In genomic region chr14:104156142-104156541, GRCh38 we compare ENCODE assay signal across 19 cellular contexts. TPM values are rescaled to one million over a fixed set of nuclear protein-coding genes. Genes with fewer than 3 reads are reported as not detected.
DNase-seq lines count a peak whose midpoint lies in the region; ATAC-seq, FAIRE-seq and TF ChIP-seq lines count a peak whose summit lies in the region.
"Had no signal": no experiment of that assay in that cellular context is flagged by ENCODE, and none has a peak within 500 bp of the region (broad histone marks: within the 10 kb centered on the region; RNA-seq: fewer than 3 reads in every experiment).

No MANE protein-coding gene starts in this region.

- H4K20me1 ChIP-seq in BLaER1: peaks cover 81% of the 10 kb centered on the region

- H3K9me3 ChIP-seq in BLaER1: no peaks in the 10 kb centered on the region
- no peaks in the 10 kb centered on the region for H3K9me3 ChIP-seq in HUES6 (ENCODE audit: control insufficient read depth, insufficient read depth, low read depth, low read length)
- H3K9me3 ChIP-seq in neuronal stem cell (replicated peaks in 1 of 2; ENCODE audit: control insufficient read depth in 2 of 2, insufficient read depth in 1 of 2, low read depth in 1 of 2, low read length in 2 of 2): no peaks in the 10 kb centered on the region
- H3K9me3 ChIP-seq: Caco-2 had no signal

- no peak for TF ChIP-seq CTCF in endothelial cell (IDR thresholded peaks at IDR 0.05; ENCODE audit: unreplicated experiment)

- peaks cover 23% of the 10 kb centered on the region for H3K79me1 ChIP-seq in neuronal stem cell (ENCODE audit: low read depth, low read length)

- peak overlapping the region; percentile 40 for H3K4me3 Mint-ChIP-seq in endothelial cell (ENCODE audit: unreplicated experiment)
- H3K4me3 Mint-ChIP-seq: B cell; CD4-positive, alpha-beta T cell; H9 had no signal

- no peak overlapping the region for H3K23ac ChIP-seq in neuronal stem cell (ENCODE audit: low read depth, low read length, poor library complexity)

- H2AK5ac ChIP-seq in neuronal stem cell (ENCODE audit: low read depth, low read length): peak overlapping the region; percentile 81

- TF ChIP-seq POLR2A in GM12892 (IDR thresholded peaks at IDR 0.05; ENCODE audit: low read depth, low read length): no peak

- H3K4me2 ChIP-seq in BLaER1: peak overlapping the region; percentile 80
- H3K4me2 ChIP-seq in neuronal stem cell (ENCODE audit: insufficient read depth, low read length, poor library complexity, severe bottlenecking): no peak overlapping the region

- no peak overlapping the region for H3K4ac ChIP-seq in neuronal stem cell (ENCODE audit: low read length)

- peaks cover 5% of the 10 kb centered on the region for H3K27me3 Mint-ChIP-seq in endothelial cell (ENCODE audit: unreplicated experiment)
- H3K27me3 Mint-ChIP-seq: B cell; CD4-positive, alpha-beta T cell had no signal

- peaks cover 11% of the 10 kb centered on the region for H3K36me3 Mint-ChIP-seq in endothelial cell (ENCODE audit: low read depth, unreplicated experiment)

- peaks cover 40% of the 10 kb centered on the region for H3K36me3 ChIP-seq in BLaER1
- peaks cover 27% of the 10 kb centered on the region for H3K36me3 ChIP-seq in HUES6 (ENCODE audit: control insufficient read depth, insufficient read depth, low read length)
- H3K36me3 ChIP-seq in neuronal stem cell (replicated peaks in 1 of 2; ENCODE audit: control insufficient read depth in 2 of 2, insufficient read depth in 2 of 2, low read length in 2 of 2): peaks cover 4 to 14% of the 10 kb centered on the region in 2 donors

- no peak for ATAC-seq in GM21367 (IDR thresholded peaks at IDR 0.05; ENCODE audit: unreplicated experiment)

- no peak overlapping the region for H4K8ac ChIP-seq in neuronal stem cell (ENCODE audit: low read depth, low read length)

- no peak overlapping the region for H4K91ac ChIP-seq in neuronal stem cell (ENCODE audit: low read depth, low read length, poor library complexity)

- no peaks in the 10 kb centered on the region for H3K4me1 Mint-ChIP-seq in endothelial cell (ENCODE audit: unreplicated experiment)
- H3K4me1 Mint-ChIP-seq: B cell had no signal

- no peaks in the 10 kb centered on the region for H3K27me3 ChIP-seq in BLaER1
- no peaks in the 10 kb centered on the region for H3K27me3 ChIP-seq in HUES6 (ENCODE audit: control insufficient read depth, insufficient read depth, low read length)
- no peaks in the 10 kb centered on the region for H3K27me3 ChIP-seq in neuronal stem cell (ENCODE audit: control insufficient read depth in 3 of 3, insufficient read depth in 3 of 3, low read depth in 1 of 3, low read length in 3 of 3)

- H2AFZ ChIP-seq in neuronal stem cell (ENCODE audit: low read length): no peak overlapping the region

- H3K18ac ChIP-seq in neuronal stem cell (ENCODE audit: low read length): no peak overlapping the region

- no peak for FAIRE-seq in GM12892 (lab: Jason Lieb, UNC)
- FAIRE-seq: D721Med, G401.6, GM12891, GM18507, H1 had no signal

- no peaks in the 10 kb centered on the region for H3K9me3 Mint-ChIP-seq in endothelial cell (ENCODE audit: unreplicated experiment)
- H3K9me3 Mint-ChIP-seq: CD4-positive, alpha-beta T cell; H9 had no signal

- no peak overlapping the region for H3K4me3 ChIP-seq in BLaER1
- no peak overlapping the region for H3K4me3 ChIP-seq in HUES6 (ENCODE audit: low read depth, low read length)
- H3K4me3 ChIP-seq in neuronal stem cell (ENCODE audit: low read length in 2 of 2): no peak overlapping the region

- H2BK120ac ChIP-seq in neuronal stem cell (ENCODE audit: low read depth, low read length): no peak overlapping the region

- WGBS in neuronal stem cell (ENCODE audit: extremely low coverage in 2 of 2, insufficient read length in 2 of 2, insufficient replicate concordance in 1 of 2), 2 donors: no CpG with 5 or more reads among the region's 5 CpGs

- peak overlapping the region; percentile 41 for H2BK12ac ChIP-seq in neuronal stem cell (ENCODE audit: low read length)

- H3K27ac ChIP-seq in BLaER1: peak overlapping the region; percentile 66
- H3K27ac ChIP-seq in HUES6 (ENCODE audit: low read depth, low read length): peak overlapping the region; percentile 1; the same call in 1 of the 2 replicates
- H3K27ac ChIP-seq in neuronal stem cell (replicated peaks; ENCODE audit: low read length): no peak overlapping the region
- H3K27ac ChIP-seq: C4-2B had no signal

- H3K4me1 ChIP-seq in BLaER1 (peaks cover 69% of the 10 kb centered on the region), HUES6 (ENCODE audit: control insufficient read depth, insufficient read depth, low read length) (peaks cover 3% of the 10 kb centered on the region; the same call in 1 of the 2 replicates), neuronal stem cell (ENCODE audit: control insufficient read depth in 2 of 2, insufficient read depth in 1 of 2, low read depth in 1 of 2, low read length in 2 of 2) (peaks cover 3 to 6% of the 10 kb centered on the region in 2 donors)
- H3K4me1 ChIP-seq: Caco-2 had no signal

- DNase-seq in endothelial cell (ENCODE audit: low spot score) (no peak), neuronal stem cell (ENCODE audit: low spot score) (no peak), NCI-H2029 (lab: John Stamatoyannopoulos, UW) (no peak), GM12892 (ENCODE audit: insufficient read length) (no peak)
- DNase-seq: 8988T; Caco-2; CD4-positive, alpha-beta T cell; H9 had no signal

- peak overlapping the region; percentile 41; the same call in 1 of the 2 replicates for H3K9ac ChIP-seq in BLaER1
- no peak overlapping the region for H3K9ac ChIP-seq in HUES6 (ENCODE audit: low read length)
- H3K9ac ChIP-seq in neuronal stem cell (ENCODE audit: low read depth, low read length, poor library complexity): no peak overlapping the region

- no peak overlapping the region for H2BK5ac ChIP-seq in neuronal stem cell (ENCODE audit: low read length)

- no peak overlapping the region for H3K14ac ChIP-seq in neuronal stem cell (ENCODE audit: low read length)

- H2BK15ac ChIP-seq in neuronal stem cell (ENCODE audit: low read length): no peak overlapping the region

- H3K27ac Mint-ChIP-seq in endothelial cell (ENCODE audit: unreplicated experiment): no peak overlapping the region
- H3K27ac Mint-ChIP-seq: B cell; CD4-positive, alpha-beta T cell had no signal

RNA-seq across cellular contexts. Expression of gene KIF26A, which starts 17.8 kb away (rescaled TPM):
- 96.9 TPM for total RNA-seq in endothelial cell (ENCODE audit: unreplicated experiment)
- polyA plus RNA-seq in neuronal stem cell (2013, experiment 1 of 2): 14.6 TPM
- polyA plus RNA-seq in neuronal stem cell (2013, experiment 2 of 2): 14.0 TPM
- not detected for polyA plus RNA-seq in GM12892 (2012; ENCODE audit: missing spikeins)
- total RNA-seq: B cell, HT-29 had no signal
